Comparison of ENCODE assay signal across 26 cellular contexts in genomic region chr17:61371179-61371578, GRCh38.
"Had no signal": no experiment of that assay in that cellular context is flagged by ENCODE, and none has a peak within 500 bp of the region (broad histone marks: within the 10 kb centered on the region; RNA-seq: fewer than 3 reads in every experiment).

No MANE protein-coding gene starts in this region.

- DNase-seq: nephron progenitor cell; nucleus accumbens; right cardiac atrium; right lobe of liver; sigmoid colon; small intestine; stimulated activated CD4-positive, alpha-beta T cell treated with anti-CD3 and anti-CD28 coated beads, Interleukin-15, amount 100 ng/mL, for 24 hours; stimulated activated CD4-positive, alpha-beta T cell treated with anti-CD3 and anti-CD28 coated beads, Interleukin-2, amount 100 ng/mL, for 24 hours; stimulated activated CD4-positive, alpha-beta T cell treated with anti-CD3 and anti-CD28 coated beads, Interleukin-2, amount 100 ng/mL, for 48 hours; stimulated activated CD4-positive, alpha-beta T cell treated with anti-CD3 and anti-CD28 coated beads, Interleukin-4, amount 100 ng/mL, for 24 hours; stimulated activated naive B cell treated with anti-CD40 and anti-IgM and Interleukin-4, amounts not matched to agents 10 μg/mL and 1 μg/mL and 100 μg/mL, for 72 hours; stimulated activated naive CD4-positive, alpha-beta T cell treated with Interleukin-2 at 50 U/mL for 16 hours; stomach; thyroid gland; upper lobe of left lung had no signal

- H3K36me3 ChIP-seq: neutrophil, pancreas, right lobe of liver, sigmoid colon, thoracic aorta, thyroid gland, upper lobe of left lung, vagina had no signal

- ATAC-seq: natural killer cell treated with Interleukin-12 subunit alpha and Interleukin-12 subunit beta and Interleukin-15 and Interleukin-18, amount 100 ng/mL, for 72 hours; pancreas; psoas muscle; right cardiac atrium; right lobe of liver; stimulated activated effector memory CD8-positive, alpha-beta T cell treated with anti-CD3 and anti-CD28 coated beads, Interleukin-12 subunit alpha, Interleukin-12 subunit beta, amount 100 ng/mL, for 72 hours; stimulated activated naive B cell treated with anti-CD40 and anti-IgM and Interleukin-4, amounts not matched to agents 10 μg/mL and 1 μg/mL and 100 μg/mL, for 72 hours had no signal

- H3K27me3 Mint-ChIP-seq: natural killer cell treated with Interleukin-12 subunit alpha and Interleukin-12 subunit beta and Interleukin-15 and Interleukin-18, amount 100 ng/mL, for 72 hours; stimulated activated naive B cell treated with anti-CD40 and anti-IgM and Interleukin-4, amounts not matched to agents 10 μg/mL and 1 μg/mL and 100 μg/mL, for 72 hours; stimulated activated naive CD8-positive, alpha-beta T cell treated with anti-CD3 and anti-CD28 coated beads, Interleukin-15, Interleukin-2, amounts not matched to agents 100 ng/mL and 50 ng/mL, for 24 hours had no signal

- H3K9me3 ChIP-seq: neutrophil, pancreas, psoas muscle, right lobe of liver, sigmoid colon, stomach, thoracic aorta, thyroid gland, tibial nerve, upper lobe of left lung, vagina had no signal

- H3K4me3 Mint-ChIP-seq: natural killer cell treated with Interleukin-12 subunit alpha and Interleukin-12 subunit beta and Interleukin-15 and Interleukin-18, amount 100 ng/mL, for 72 hours; nephron progenitor cell; neural crest cell; stimulated activated effector memory CD8-positive, alpha-beta T cell treated with anti-CD3 and anti-CD28 coated beads, Interleukin-12 subunit alpha, Interleukin-12 subunit beta, amount 100 ng/mL, for 72 hours; stimulated activated naive B cell treated with anti-CD40 and anti-IgM and Interleukin-4, amounts not matched to agents 10 μg/mL and 1 μg/mL and 100 μg/mL, for 72 hours; stimulated activated naive CD8-positive, alpha-beta T cell treated with anti-CD3 and anti-CD28 coated beads, Interleukin-15, Interleukin-2, amounts not matched to agents 100 ng/mL and 50 ng/mL, for 24 hours had no signal

- H3K9me3 Mint-ChIP-seq: natural killer cell treated with Interleukin-12 subunit alpha and Interleukin-12 subunit beta and Interleukin-15 and Interleukin-18, amount 100 ng/mL, for 72 hours; nephron progenitor cell; neural crest cell; stimulated activated effector memory CD8-positive, alpha-beta T cell treated with anti-CD3 and anti-CD28 coated beads, Interleukin-12 subunit alpha, Interleukin-12 subunit beta, amount 100 ng/mL, for 72 hours; stimulated activated naive B cell treated with anti-CD40 and anti-IgM and Interleukin-4, amounts not matched to agents 10 μg/mL and 1 μg/mL and 100 μg/mL, for 72 hours; stimulated activated naive CD8-positive, alpha-beta T cell treated with anti-CD3 and anti-CD28 coated beads, Interleukin-15, Interleukin-2, amounts not matched to agents 100 ng/mL and 50 ng/mL, for 24 hours had no signal

- H3K4me1 Mint-ChIP-seq: stimulated activated effector memory CD8-positive, alpha-beta T cell treated with anti-CD3 and anti-CD28 coated beads, Interleukin-12 subunit alpha, Interleukin-12 subunit beta, amount 100 ng/mL, for 72 hours had no signal

- H3K27ac ChIP-seq: neutrophil, pancreas, psoas muscle, right lobe of liver, sigmoid colon, stomach, thoracic aorta, thyroid gland, tibial nerve, upper lobe of left lung, vagina had no signal

- H3K4me3 ChIP-seq: pancreas, psoas muscle, right lobe of liver, sigmoid colon, stomach, thoracic aorta, thyroid gland, tibial nerve, upper lobe of left lung, vagina had no signal

- H3K36me3 Mint-ChIP-seq: natural killer cell treated with Interleukin-12 subunit alpha and Interleukin-12 subunit beta and Interleukin-15 and Interleukin-18, amount 100 ng/mL, for 72 hours; stimulated activated effector memory CD8-positive, alpha-beta T cell treated with anti-CD3 and anti-CD28 coated beads, Interleukin-12 subunit alpha, Interleukin-12 subunit beta, amount 100 ng/mL, for 72 hours; stimulated activated naive B cell treated with anti-CD40 and anti-IgM and Interleukin-4, amounts not matched to agents 10 μg/mL and 1 μg/mL and 100 μg/mL, for 72 hours had no signal

- H3K4me1 ChIP-seq: pancreas, psoas muscle, right lobe of liver, sigmoid colon, tibial nerve, upper lobe of left lung, vagina had no signal

- H3K27me3 ChIP-seq: neutrophil, pancreas, right lobe of liver, sigmoid colon, stomach, thyroid gland, tibial nerve, upper lobe of left lung, vagina had no signal

- H3K27ac Mint-ChIP-seq: natural killer cell treated with Interleukin-12 subunit alpha and Interleukin-12 subunit beta and Interleukin-15 and Interleukin-18, amount 100 ng/mL, for 72 hours; nephron progenitor cell; progenitor cell of endocrine pancreas; stimulated activated effector memory CD8-positive, alpha-beta T cell treated with anti-CD3 and anti-CD28 coated beads, Interleukin-12 subunit alpha, Interleukin-12 subunit beta, amount 100 ng/mL, for 72 hours; stimulated activated naive B cell treated with anti-CD40 and anti-IgM and Interleukin-4, amounts not matched to agents 10 μg/mL and 1 μg/mL and 100 μg/mL, for 72 hours; stimulated activated naive CD8-positive, alpha-beta T cell treated with anti-CD3 and anti-CD28 coated beads, Interleukin-15, Interleukin-2, amounts not matched to agents 100 ng/mL and 50 ng/mL, for 24 hours had no signal
